ENCODE assay signal across 16 cellular contexts in the genomic region with DNA sequence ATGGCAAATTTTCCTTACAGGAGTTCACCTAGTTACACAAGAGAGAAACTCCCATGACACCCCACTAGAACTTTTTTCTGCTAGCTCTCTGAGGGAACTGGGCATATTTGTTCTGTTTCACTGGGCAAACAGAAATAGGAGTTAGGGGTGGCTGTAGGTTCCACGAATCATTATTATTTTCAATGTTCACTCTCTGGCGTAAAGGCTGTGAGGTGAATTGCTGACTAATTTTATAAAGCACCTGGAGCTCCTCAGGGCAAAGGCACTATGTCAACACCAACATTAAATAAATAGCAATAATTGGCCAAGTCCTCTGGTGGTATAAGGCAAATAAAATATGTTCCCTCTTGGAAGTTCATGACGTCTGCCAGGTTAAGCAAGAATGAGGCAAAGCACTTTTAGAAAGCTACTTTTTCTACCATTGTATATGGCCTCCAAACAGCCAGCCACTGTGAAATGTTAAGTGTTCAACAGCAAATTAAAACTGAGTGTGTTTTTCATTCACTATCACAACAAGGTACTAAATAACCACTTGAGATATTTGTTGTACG.
A peak's percentile ranks its signal among the peaks of the same experiment; 100 is the strongest.
DNase-seq lines count a peak whose midpoint lies in the region; TF ChIP-seq lines count a peak whose summit lies in the region.
"Had no signal": no experiment of that assay in that cellular context is flagged by ENCODE, and none has a peak within 500 bp of the region (broad histone marks: within the 10 kb centered on the region; RNA-seq: fewer than 3 reads in every experiment).

No MANE protein-coding gene starts in this region.

- no peaks in the 10 kb centered on the region for H3K79me2 ChIP-seq in Karpas-422 (ENCODE audit: low read length)

- H3K27ac ChIP-seq in coronary artery = no peak overlapping the region
- H3K27ac ChIP-seq in Karpas-422 (ENCODE audit: low read length) = no peak overlapping the region
- no peak overlapping the region for H3K27ac ChIP-seq in endodermal cell (ENCODE audit: low read depth, low read length)
- H3K27ac ChIP-seq: ascending aorta, thoracic aorta had no signal

- H3K4me3 Mint-ChIP-seq in endodermal cell = no peak overlapping the region
- H3K4me3 Mint-ChIP-seq: activated T-helper 1 cell treated with anti-CD3 and anti-CD28 coated beads, Interleukin-12 subunit alpha, Interleukin-12 subunit beta, Interleukin-2, Interleukin-4 antibody, amounts not matched to agents 30 ng/mL and 10 ng/mL and 1 ng/mL, durations not matched to agents 14 hours and 24 hours and 36 hours; CD4-positive, alpha-beta T cell had no signal

- no peak overlapping the region for H3K9ac ChIP-seq in Karpas-422 (ENCODE audit: low read length)
- H3K9ac ChIP-seq in endodermal cell (ENCODE audit: extremely low read depth, low read length, poor library complexity, severe bottlenecking) = no peak overlapping the region

- TF ChIP-seq CTCF in epithelial cell of esophagus (IDR thresholded peaks at IDR 0.05; ENCODE audit: insufficient read depth, low read depth, low read length, missing control alignments) (no peak), coronary artery (IDR thresholded peaks at IDR 0.05) (no peak), endodermal cell (conservative IDR thresholded peaks at IDR 0.05) (no peak)

- no peak overlapping the region for H3K27ac Mint-ChIP-seq in endodermal cell
- H3K27ac Mint-ChIP-seq: activated T-helper 1 cell treated with anti-CD3 and anti-CD28 coated beads, Interleukin-12 subunit alpha, Interleukin-12 subunit beta, Interleukin-2, Interleukin-4 antibody, amounts not matched to agents 30 ng/mL and 10 ng/mL and 1 ng/mL, durations not matched to agents 14 hours and 24 hours and 36 hours; CD4-positive, alpha-beta T cell had no signal

- WGBS in endodermal cell (ENCODE audit: insufficient coverage in 1 of 2, insufficient read length in 1 of 2), 2 experiments = 83 to 93% methylated on average over 1 to 4 of the region's 4 CpGs

- H3K4me1 ChIP-seq in Karpas-422 (ENCODE audit: low read length) (no peaks in the 10 kb centered on the region), endodermal cell (ENCODE audit: control insufficient read depth, insufficient read depth, low read length) (peaks cover under 1% of the 10 kb centered on the region)

- no peak overlapping the region for H2AFZ ChIP-seq in Karpas-422 (ENCODE audit: low read length)

- no peaks in the 10 kb centered on the region for H3K36me3 ChIP-seq in Karpas-422 (ENCODE audit: insufficient read depth, low read length)
- no peaks in the 10 kb centered on the region for H3K36me3 ChIP-seq in endodermal cell (ENCODE audit: control insufficient read depth, insufficient read depth, low read length)
- H3K36me3 ChIP-seq: ascending aorta, thoracic aorta had no signal

- H3K9me3 Mint-ChIP-seq in endodermal cell = no peaks in the 10 kb centered on the region
- H3K9me3 Mint-ChIP-seq: activated T-helper 1 cell treated with anti-CD3 and anti-CD28 coated beads, Interleukin-12 subunit alpha, Interleukin-12 subunit beta, Interleukin-2, Interleukin-4 antibody, amounts not matched to agents 30 ng/mL and 10 ng/mL and 1 ng/mL, durations not matched to agents 14 hours and 24 hours and 36 hours; CD4-positive, alpha-beta T cell had no signal

- H3K27me3 ChIP-seq in Karpas-422 (ENCODE audit: low read length) (no peaks in the 10 kb centered on the region), endodermal cell (ENCODE audit: control insufficient read depth, insufficient read depth, low read length, poor library complexity, severe bottlenecking) (no peaks in the 10 kb centered on the region)
- H3K27me3 ChIP-seq: ascending aorta, dorsolateral prefrontal cortex had no signal

- no peaks in the 10 kb centered on the region for H3K36me3 Mint-ChIP-seq in endodermal cell (ENCODE audit: low read depth)

- no peak overlapping the region for H3K4me2 ChIP-seq in Karpas-422 (ENCODE audit: low read depth, low read length, poor library complexity, severe bottlenecking)

- H3K9me2 ChIP-seq in Karpas-422 (replicated peaks; ENCODE audit: insufficient read depth, low read length) = no peaks in the 10 kb centered on the region

- no peak overlapping the region for H3K4me3 ChIP-seq in epithelial cell of esophagus (ENCODE audit: low read length)
- H3K4me3 ChIP-seq in coronary artery = no peak overlapping the region
- no peak overlapping the region for H3K4me3 ChIP-seq in Karpas-422 (ENCODE audit: low read length)
- H3K4me3 ChIP-seq in endodermal cell (ENCODE audit: low read length) = no peak overlapping the region
- H3K4me3 ChIP-seq: ascending aorta, dorsolateral prefrontal cortex, thoracic aorta had no signal

- H4K20me1 ChIP-seq in Karpas-422 (ENCODE audit: insufficient read depth, low read depth, low read length) = no peaks in the 10 kb centered on the region

- peak; percentile 63 for DNase-seq in LoVo (ENCODE audit: low spot score)
- peak; percentile 55 for DNase-seq in NCI-H2196 treated with DMSO at 0.1 percent for 48 hours (lab: John Stamatoyannopoulos, UW; ENCODE audit: unreplicated experiment)
- DNase-seq in epithelial cell of esophagus (ENCODE audit: low read depth) = peak; percentile 71
- peak; percentile 96 for DNase-seq in renal cortical epithelial cell (ENCODE audit: low read depth)
- no peak for DNase-seq in coronary artery (ENCODE audit: low spot score)
- no peak for DNase-seq in islet precursor cell
- DNase-seq in Karpas-422 = no peak
- no peak for DNase-seq in endodermal cell
- DNase-seq: activated CD4-positive, alpha-beta T cell treated with anti-CD3 and anti-CD28 coated beads for 4 hours; CD4-positive, alpha-beta T cell; dorsolateral prefrontal cortex; foreskin fibroblast; kidney had no signal

- H3K27me3 Mint-ChIP-seq in endodermal cell (ENCODE audit: insufficient read depth) = no peaks in the 10 kb centered on the region
- H3K27me3 Mint-ChIP-seq: CD4-positive, alpha-beta T cell had no signal

- no peaks in the 10 kb centered on the region for H3K9me3 ChIP-seq in Karpas-422 (ENCODE audit: low read length)
- no peaks in the 10 kb centered on the region for H3K9me3 ChIP-seq in endodermal cell (ENCODE audit: control insufficient read depth, low read length)
- H3K9me3 ChIP-seq: ascending aorta, thoracic aorta had no signal

- H3K4me1 Mint-ChIP-seq in endodermal cell = peaks cover 17% of the 10 kb centered on the region

Comparison
In these comparisons a context has a peak if more than half of its experiments do, and no peak if none do; other contexts are left out.
1. DNase-seq: peak in LoVo (single experiment), NCI-H2196 treated with DMSO at 0.1 percent for 48 hours (single experiment), epithelial cell of esophagus (single experiment) and renal cortical epithelial cell (single experiment); none in coronary artery (single experiment), islet precursor cell (single experiment), Karpas-422 (single experiment) and endodermal cell (single experiment).